Comparison of ENCODE assay signal across 8 cellular contexts in genomic region chr10:102451105-102451969, GRCh38. TPM values are rescaled to one million over a fixed set of nuclear protein-coding genes. Genes with fewer than 3 reads are reported as not detected.
DNase-seq lines count a peak whose midpoint lies in the region; ATAC-seq, FAIRE-seq and TF ChIP-seq lines count a peak whose summit lies in the region.

Gene C10orf95 (minus strand): TSS chr10:102451543. CDS start chr10:102451093, 450 bp downstream.

- ATAC-seq in natural killer cell (no peak), GM19455 (IDR thresholded peaks at IDR 0.05; ENCODE audit: unreplicated experiment) (no peak), GM21526 (IDR thresholded peaks at IDR 0.05; ENCODE audit: low FRiP score, unreplicated experiment) (no peak)

- peaks cover 59% of the 10 kb centered on the region for H3K4me1 Mint-ChIP-seq in dendritic cell treated with granulocyte-macrophage colony-stimulating factor and Interleukin-4, amounts not matched to agents 40 ng/mL and 50 ng/mL, for 4 days (ENCODE audit: low read depth)
- H3K4me1 Mint-ChIP-seq in natural killer cell = peaks cover 20 to 23% of the 10 kb centered on the region in 2 donors

- FAIRE-seq in HTR-8/SVneo (lab: Jason Lieb, UNC) = no peak

- in situ Hi-C loops in G401 (cut with HindIII; ENCODE audit: low sequenced_read_pairs) = no loop called here

- H3K27ac Mint-ChIP-seq in dendritic cell treated with granulocyte-macrophage colony-stimulating factor and Interleukin-4, amounts not matched to agents 40 ng/mL and 50 ng/mL, for 4 days = peak within 1 kb of the TSS; percentile 89
- peak within 1 kb of the TSS; percentile 88 to 90 for H3K27ac Mint-ChIP-seq in natural killer cell

- intact Hi-C loops in dendritic cell treated with granulocyte-macrophage colony-stimulating factor and Interleukin-4, amounts not matched to agents 40 ng/mL and 50 ng/mL, for 4 days (cut with micrococcal nuclease) = no loop called here
- intact Hi-C loops in natural killer cell (cut with micrococcal nuclease) = no loop called here

- no peaks in the 10 kb centered on the region for H3K9me3 Mint-ChIP-seq in dendritic cell treated with granulocyte-macrophage colony-stimulating factor and Interleukin-4, amounts not matched to agents 40 ng/mL and 50 ng/mL, for 4 days
- H3K9me3 Mint-ChIP-seq in natural killer cell = no peaks in the 10 kb centered on the region

- peak within 1 kb of the TSS; percentile 83 for H3K4me3 Mint-ChIP-seq in dendritic cell treated with granulocyte-macrophage colony-stimulating factor and Interleukin-4, amounts not matched to agents 40 ng/mL and 50 ng/mL, for 4 days
- peak within 1 kb of the TSS; percentile 95 for H3K4me3 Mint-ChIP-seq in natural killer cell

- H3K27me3 Mint-ChIP-seq in dendritic cell treated with granulocyte-macrophage colony-stimulating factor and Interleukin-4, amounts not matched to agents 40 ng/mL and 50 ng/mL, for 4 days = no peaks in the 10 kb centered on the region
- no peaks in the 10 kb centered on the region for H3K27me3 Mint-ChIP-seq in natural killer cell (ENCODE audit: low read depth in 2 of 2)

- H3K36me3 Mint-ChIP-seq in dendritic cell treated with granulocyte-macrophage colony-stimulating factor and Interleukin-4, amounts not matched to agents 40 ng/mL and 50 ng/mL, for 4 days (ENCODE audit: low read depth) = peaks cover 11% of the 10 kb centered on the region
- H3K36me3 Mint-ChIP-seq in natural killer cell = no peaks in the 10 kb centered on the region

- DNase-seq in G401 (ENCODE audit: low spot score) = peak; percentile 35
- DNase-seq in NCI-H82 (lab: John Stamatoyannopoulos, UW) = peak; percentile 88
- DNase-seq in natural killer cell = no peak
- DNase-seq in HTR-8/SVneo (ENCODE audit: insufficient read length, low spot score) = no peak
- DNase-seq in NCI-H774 (lab: John Stamatoyannopoulos, UW) = no peak

- TF ChIP-seq CTCF in natural killer cell (IDR thresholded peaks at IDR 0.05) = no peak

RNA-seq across cellular contexts. Expression of gene C10orf95, which starts in this region (rescaled TPM):
- total RNA-seq in G401 (2014; rRNA removed; shearing (Covaris generic)) = 1.8 TPM in 1 of 2 replicates, not detected in the other
- total RNA-seq in natural killer cell = under 1 TPM; 0.25 to 0.41 (median 0.35) TPM

Comparison
In these comparisons a context has a peak if more than half of its experiments do, and no peak if none do; other contexts are left out.
1. DNase-seq: peak in G401 (single experiment) and NCI-H82 (single experiment); none in natural killer cell (single experiment), HTR-8/SVneo (single experiment) and NCI-H774 (single experiment).